8 cellular contexts compared by ENCODE assay signal in genomic region chr11:47004595-47005033, GRCh38.
A peak's percentile ranks its signal among the peaks of the same experiment; 100 is the strongest.
DNase-seq lines count a peak whose midpoint lies in the region; ATAC-seq and TF ChIP-seq lines count a peak whose summit lies in the region.

No MANE protein-coding gene starts in this region.

- peak in 1 of 3 donors; percentile 25 for DNase-seq in CD4-positive, CD25-positive, alpha-beta regulatory T cell
- DNase-seq in HuH-7 (ENCODE audit: low spot score): peak; percentile 72
- DNase-seq in SW480 (ENCODE audit: low spot score): peak; percentile 56
- DNase-seq in fibroblast of villous mesenchyme (ENCODE audit: low read depth): peak; percentile 99
- DNase-seq in osteoblast (ENCODE audit: insufficient read length, low spot score, missing footprints): peak; percentile 73
- no peak for DNase-seq in activated CD4-positive, alpha-beta T cell treated with anti-CD3 and anti-CD28 coated beads, Interleukin-2, amount 50 U/mL, for 48 hours

- peak overlapping the region; percentile 20 for H3K4me2 ChIP-seq in osteoblast (ENCODE audit: insufficient read depth, low read length)

- H3K4me3 ChIP-seq in CD4-positive, CD25-positive, alpha-beta regulatory T cell (ENCODE audit: low read depth, low read length): no peak overlapping the region
- H3K4me3 ChIP-seq in fibroblast of villous mesenchyme (ENCODE audit: low read depth, low read length) (no peak overlapping the region), osteoblast (ENCODE audit: insufficient read depth, low read length) (no peak overlapping the region)

- H3K27me3 ChIP-seq in CD4-positive, CD25-positive, alpha-beta regulatory T cell (ENCODE audit: control insufficient read depth, insufficient read depth, low read length): no peaks in the 10 kb centered on the region
- H3K27me3 ChIP-seq in osteoblast (ENCODE audit: insufficient read depth, low read length): no peaks in the 10 kb centered on the region

- no peak for TF ChIP-seq CTCF in fibroblast of villous mesenchyme (IDR thresholded peaks at IDR 0.05; ENCODE audit: insufficient read depth, low read depth, low read length)
- no peak for TF ChIP-seq CTCF in osteoblast (IDR thresholded peaks at IDR 0.05; ENCODE audit: extremely low read depth, low read depth, low read length)

- H4K20me1 ChIP-seq in osteoblast (ENCODE audit: insufficient read depth, low read length): peaks cover 9% of the 10 kb centered on the region

- no peak overlapping the region for H2AFZ ChIP-seq in osteoblast (ENCODE audit: low read length)

- H3K9me3 Mint-ChIP-seq in CD4-positive, CD25-positive, alpha-beta regulatory T cell: no peaks in the 10 kb centered on the region

- H3K4me1 ChIP-seq in CD4-positive, CD25-positive, alpha-beta regulatory T cell (ENCODE audit: control insufficient read depth, insufficient read depth, low read length, poor library complexity, severe bottlenecking): no peaks in the 10 kb centered on the region
- peaks cover 26% of the 10 kb centered on the region for H3K4me1 ChIP-seq in osteoblast (ENCODE audit: insufficient read depth, low read length)

- no peak for ATAC-seq in CD4-positive, CD25-positive, alpha-beta regulatory T cell (ENCODE audit: low read depth in 2 of 2)
- no peak for ATAC-seq in GM19328 (IDR thresholded peaks at IDR 0.05; ENCODE audit: unreplicated experiment)
- no peak for ATAC-seq in HG02571 (IDR thresholded peaks at IDR 0.05; ENCODE audit: unreplicated experiment)

- H3K9me3 ChIP-seq in CD4-positive, CD25-positive, alpha-beta regulatory T cell (ENCODE audit: control insufficient read depth in 2 of 2, low read length in 2 of 2): no peaks in the 10 kb centered on the region
- H3K9me3 ChIP-seq in osteoblast (ENCODE audit: low read depth, low read length): no peaks in the 10 kb centered on the region

- H3K36me3 Mint-ChIP-seq in CD4-positive, CD25-positive, alpha-beta regulatory T cell: peaks cover 8% of the 10 kb centered on the region

- H3K4me1 Mint-ChIP-seq in CD4-positive, CD25-positive, alpha-beta regulatory T cell: peaks cover 7 to 25% (median 21%) of the 10 kb centered on the region in 4 donors

- H3K27ac Mint-ChIP-seq in CD4-positive, CD25-positive, alpha-beta regulatory T cell: peak overlapping the region in 2 of 3 donors; percentile 1 to 20

- H3K36me3 ChIP-seq in CD4-positive, CD25-positive, alpha-beta regulatory T cell (ENCODE audit: control insufficient read depth, insufficient read depth, low read length): no peaks in the 10 kb centered on the region
- H3K36me3 ChIP-seq in osteoblast (ENCODE audit: insufficient read depth, low read length): no peaks in the 10 kb centered on the region

- no peaks in the 10 kb centered on the region for H3K79me2 ChIP-seq in osteoblast (ENCODE audit: insufficient read depth, low read length)

- H3K27me3 Mint-ChIP-seq in CD4-positive, CD25-positive, alpha-beta regulatory T cell: peaks cover 4% of the 10 kb centered on the region

- H3K4me3 Mint-ChIP-seq in CD4-positive, CD25-positive, alpha-beta regulatory T cell: no peak overlapping the region

- no peak overlapping the region for H3K27ac ChIP-seq in CD4-positive, CD25-positive, alpha-beta regulatory T cell (ENCODE audit: insufficient read depth, low read length, poor library complexity, severe bottlenecking)
- H3K27ac ChIP-seq in osteoblast (ENCODE audit: low read depth, low read length): peak overlapping the region; percentile 48

Comparison
In these comparisons a context has a peak if more than half of its experiments do, and no peak if none do; other contexts are left out.
1. DNase-seq: peak in HuH-7 (single experiment), SW480 (single experiment), fibroblast of villous mesenchyme (single experiment) and osteoblast (single experiment); none in activated CD4-positive, alpha-beta T cell treated with anti-CD3 and anti-CD28 coated beads, Interleukin-2, amount 50 U/mL, for 48 hours (0 of 2).